Comparison of ENCODE assay signal across 15 cellular contexts in genomic region chr10:29329420-29329819, GRCh38. TPM values are rescaled to one million over a fixed set of nuclear protein-coding genes. Genes with fewer than 3 reads are reported as not detected.
DNase-seq lines count a peak whose midpoint lies in the region; ATAC-seq and TF ChIP-seq lines count a peak whose summit lies in the region.
"Had no signal": no experiment of that assay in that cellular context is flagged by ENCODE, and none has a peak within 500 bp of the region (broad histone marks: within the 10 kb centered on the region; RNA-seq: fewer than 3 reads in every experiment).

No MANE protein-coding gene starts in this region.

- H3K4me1 ChIP-seq in naive thymus-derived CD4-positive, alpha-beta T cell (ENCODE audit: control insufficient read depth in 2 of 2, insufficient read depth in 2 of 2, low read length in 2 of 2), result no peaks in the 10 kb centered on the region
- H3K4me1 ChIP-seq: ascending aorta had no signal

- CTCF ChIA-PET in naive thymus-derived CD4-positive, alpha-beta T cell (lab: Charles Lee), result no interaction called here

- peak; percentile 31 for DNase-seq in GM04503 (ENCODE audit: low read depth)
- DNase-seq in NCI-H2029 treated with DMSO at 0.1 percent for 48 hours (lab: John Stamatoyannopoulos, UW), result peak; percentile 3
- DNase-seq in fibroblast of the aortic adventitia (ENCODE audit: low read depth), result peak; percentile 45
- no peak for DNase-seq in sciatic nerve (ENCODE audit: low spot score)
- no peak for DNase-seq in naive thymus-derived CD4-positive, alpha-beta T cell
- DNase-seq in mesenteric fat pad (ENCODE audit: low spot score), result no peak
- DNase-seq: activated CD8-positive, alpha-beta T cell treated with anti-CD3 and anti-CD28 coated beads for 36 hours; foreskin melanocyte; SIG-M5; stimulated activated CD4-positive, alpha-beta T cell treated with anti-CD3 and anti-CD28 coated beads, Interleukin-4, amount 100 ng/mL, for 4 hours; stimulated activated naive CD4-positive, alpha-beta T cell had no signal

- H3K36me3 ChIP-seq in naive thymus-derived CD4-positive, alpha-beta T cell (ENCODE audit: control insufficient read depth in 2 of 3, insufficient read depth in 3 of 3, low read length in 3 of 3), result no peaks in the 10 kb centered on the region
- H3K36me3 ChIP-seq: ascending aorta had no signal

- no peaks in the 10 kb centered on the region for H3K36me3 Mint-ChIP-seq in stimulated activated memory B cell treated with anti-CD40 and anti-IgM and Interleukin-4, amounts not matched to agents 10 μg/mL and 1 μg/mL and 100 μg/mL, for 72 hours
- H3K36me3 Mint-ChIP-seq in naive thymus-derived CD4-positive, alpha-beta T cell, result no peaks in the 10 kb centered on the region
- H3K36me3 Mint-ChIP-seq: CD14-positive monocyte had no signal

- H3K4me3 ChIP-seq in fibroblast of the aortic adventitia (ENCODE audit: low read depth, low read length), result no peak overlapping the region
- no peak overlapping the region for H3K4me3 ChIP-seq in naive thymus-derived CD4-positive, alpha-beta T cell (ENCODE audit: low read length)
- H3K4me3 ChIP-seq: ascending aorta had no signal

- H3K27ac ChIP-seq in naive thymus-derived CD4-positive, alpha-beta T cell (ENCODE audit: low read depth, low read length), result no peak overlapping the region
- H3K27ac ChIP-seq: ascending aorta had no signal

- H3K27me3 Mint-ChIP-seq in stimulated activated memory B cell treated with anti-CD40 and anti-IgM and Interleukin-4, amounts not matched to agents 10 μg/mL and 1 μg/mL and 100 μg/mL, for 72 hours, result peaks cover 8% of the 10 kb centered on the region
- peaks cover 6 to 28% (median 11%) of the 10 kb centered on the region in 5 donors for H3K27me3 Mint-ChIP-seq in naive thymus-derived CD4-positive, alpha-beta T cell

- H3K27ac Mint-ChIP-seq in stimulated activated memory B cell treated with anti-CD40 and anti-IgM and Interleukin-4, amounts not matched to agents 10 μg/mL and 1 μg/mL and 100 μg/mL, for 72 hours, result no peak overlapping the region
- no peak overlapping the region for H3K27ac Mint-ChIP-seq in naive thymus-derived CD4-positive, alpha-beta T cell
- H3K27ac Mint-ChIP-seq: activated CD8-positive, alpha-beta T cell treated with anti-CD3 and anti-CD28 coated beads for 36 hours; CD14-positive monocyte had no signal

- POLR2A ChIA-PET in naive thymus-derived CD4-positive, alpha-beta T cell (lab: Charles Lee), result no interaction called here

- no peak overlapping the region for H3K4me3 Mint-ChIP-seq in stimulated activated memory B cell treated with anti-CD40 and anti-IgM and Interleukin-4, amounts not matched to agents 10 μg/mL and 1 μg/mL and 100 μg/mL, for 72 hours
- H3K4me3 Mint-ChIP-seq in naive thymus-derived CD4-positive, alpha-beta T cell, result no peak overlapping the region
- H3K4me3 Mint-ChIP-seq: activated CD8-positive, alpha-beta T cell treated with anti-CD3 and anti-CD28 coated beads for 36 hours; CD14-positive monocyte had no signal

- no peaks in the 10 kb centered on the region for H3K9me3 Mint-ChIP-seq in stimulated activated memory B cell treated with anti-CD40 and anti-IgM and Interleukin-4, amounts not matched to agents 10 μg/mL and 1 μg/mL and 100 μg/mL, for 72 hours
- H3K9me3 Mint-ChIP-seq in naive thymus-derived CD4-positive, alpha-beta T cell, result peaks cover 0 to 4% (median 0%) of the 10 kb centered on the region in 11 donors
- H3K9me3 Mint-ChIP-seq: activated CD8-positive, alpha-beta T cell treated with anti-CD3 and anti-CD28 coated beads for 36 hours had no signal

- peak; percentile 85 for ATAC-seq in sciatic nerve
- no peak for ATAC-seq in stimulated activated memory B cell treated with anti-CD40 and anti-IgM and Interleukin-4, amounts not matched to agents 10 μg/mL and 1 μg/mL and 100 μg/mL, for 72 hours
- no peak for ATAC-seq in naive thymus-derived CD4-positive, alpha-beta T cell
- ATAC-seq: activated CD8-positive, alpha-beta T cell treated with anti-CD3 and anti-CD28 coated beads for 36 hours had no signal

- TF ChIP-seq CTCF in fibroblast of the aortic adventitia (IDR thresholded peaks at IDR 0.05; ENCODE audit: insufficient read depth, low read length), result no peak

- no peaks in the 10 kb centered on the region for H3K27me3 ChIP-seq in naive thymus-derived CD4-positive, alpha-beta T cell (ENCODE audit: control insufficient read depth in 2 of 2, insufficient read depth in 2 of 2, low read length in 2 of 2)
- H3K27me3 ChIP-seq: ascending aorta had no signal

- H3K4me1 Mint-ChIP-seq in stimulated activated memory B cell treated with anti-CD40 and anti-IgM and Interleukin-4, amounts not matched to agents 10 μg/mL and 1 μg/mL and 100 μg/mL, for 72 hours, result no peaks in the 10 kb centered on the region
- no peaks in the 10 kb centered on the region for H3K4me1 Mint-ChIP-seq in naive thymus-derived CD4-positive, alpha-beta T cell
- H3K4me1 Mint-ChIP-seq: CD14-positive monocyte had no signal

- intact Hi-C loops in sciatic nerve (cut with DNase I), result no loop called here
- intact Hi-C loops in naive thymus-derived CD4-positive, alpha-beta T cell (cut with micrococcal nuclease), result no loop called here

- H3K9me3 ChIP-seq in naive thymus-derived CD4-positive, alpha-beta T cell (ENCODE audit: control insufficient read depth in 2 of 3, low read length in 3 of 3), result no peaks in the 10 kb centered on the region
- H3K9me3 ChIP-seq: ascending aorta had no signal

RNA-seq across cellular contexts. Expression of gene LYZL1, which starts 40.5 kb away (rescaled TPM):
- not detected in 2 replicates for total RNA-seq in fibroblast of the aortic adventitia (ENCODE audit: low replicate concordance)
- total RNA-seq in sciatic nerve, result not detected
- total RNA-seq in naive thymus-derived CD4-positive, alpha-beta T cell, result not detected
- polyA plus RNA-seq in naive thymus-derived CD4-positive, alpha-beta T cell, result not detected
- not detected for total RNA-seq in mesenteric fat pad
- total RNA-seq: activated CD8-positive, alpha-beta T cell treated with anti-CD3 and anti-CD28 coated beads for 36 hours; ascending aorta; myocyte had no signal
- polyA plus RNA-seq: CD14-positive monocyte had no signal

Comparison
In these comparisons a context has a peak if more than half of its experiments do, and no peak if none do; other contexts are left out.
1. DNase-seq: peak in GM04503 (single experiment), NCI-H2029 treated with DMSO at 0.1 percent for 48 hours (single experiment) and fibroblast of the aortic adventitia (single experiment); none in sciatic nerve (single experiment), naive thymus-derived CD4-positive, alpha-beta T cell (0 of 9) and mesenteric fat pad (single experiment).